ENCODE assay signal across 24 cellular contexts in the genomic region with DNA sequence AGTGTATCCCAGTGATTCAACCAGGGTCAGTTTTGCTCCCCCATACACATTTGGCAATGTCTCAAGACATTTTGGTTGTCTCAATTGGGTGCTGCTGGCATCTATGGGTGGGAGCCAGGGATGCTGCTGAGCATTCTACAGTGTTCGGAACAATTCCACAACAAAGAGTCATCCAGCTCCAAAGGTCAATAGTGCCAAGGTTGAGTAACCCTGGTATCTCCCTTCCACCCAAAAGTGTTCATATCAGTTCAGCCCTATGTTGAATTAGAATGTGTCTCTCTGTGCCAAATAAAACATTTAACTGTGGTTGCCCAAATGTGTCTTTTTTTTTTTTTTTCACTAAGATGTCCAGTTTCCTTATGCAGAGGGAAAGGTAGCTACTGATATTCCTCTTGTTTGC.
"Had no signal": no experiment of that assay in that cellular context is flagged by ENCODE, and none has a peak within 500 bp of the region (broad histone marks: within the 10 kb centered on the region; RNA-seq: fewer than 3 reads in every experiment).

No MANE protein-coding gene starts in this region.

- H3K4me3 ChIP-seq: Peyer's patch had no signal

- H3K36me3 ChIP-seq: Peyer's patch had no signal

- H3K27ac Mint-ChIP-seq: activated CD4-positive, alpha-beta memory T cell treated with anti-CD3 and anti-CD28 coated beads, Interleukin-2, amount 10 ng/mL, durations not matched to agents 7 days and 5 days; activated CD4-positive, alpha-beta T cell treated with anti-CD3 and anti-CD28 coated beads for 36 hours; activated naive CD4-positive, alpha-beta T cell treated with anti-CD3 and anti-CD28 coated beads, Interleukin-2, amount 50 U/mL, for 24 hours; activated T-helper 1 cell treated with anti-CD3 and anti-CD28 coated beads, Interleukin-12 subunit alpha, Interleukin-12 subunit beta, Interleukin-2, Interleukin-4 antibody, amounts not matched to agents 30 ng/mL and 10 ng/mL and 1 ng/mL, durations not matched to agents 14 hours and 24 hours and 36 hours; T-helper 17 cell had no signal

- H3K9me3 ChIP-seq: Peyer's patch had no signal

- H3K9ac ChIP-seq: KMS-11 had no signal

- H3K27ac ChIP-seq: KMS-11, Peyer's patch, VCaP had no signal

- H3K4me1 Mint-ChIP-seq: activated CD4-positive, alpha-beta memory T cell treated with anti-CD3 and anti-CD28 coated beads, Interleukin-2, amount 10 ng/mL, durations not matched to agents 7 days and 5 days; central memory CD8-positive, alpha-beta T cell had no signal

- H3K27me3 ChIP-seq: Peyer's patch had no signal

- ATAC-seq: activated CD4-positive, alpha-beta T cell treated with anti-CD3 and anti-CD28 coated beads for 36 hours; T-helper 17 cell had no signal

- H3K4me2 ChIP-seq: KMS-11 had no signal

- H3K4me3 Mint-ChIP-seq: activated CD4-positive, alpha-beta memory T cell treated with anti-CD3 and anti-CD28 coated beads, Interleukin-2, amount 10 ng/mL, durations not matched to agents 7 days and 5 days; activated CD4-positive, alpha-beta T cell treated with anti-CD3 and anti-CD28 coated beads for 36 hours; activated naive CD4-positive, alpha-beta T cell treated with anti-CD3 and anti-CD28 coated beads, Interleukin-2, amount 50 U/mL, for 24 hours; activated T-helper 1 cell treated with anti-CD3 and anti-CD28 coated beads, Interleukin-12 subunit alpha, Interleukin-12 subunit beta, Interleukin-2, Interleukin-4 antibody, amounts not matched to agents 30 ng/mL and 10 ng/mL and 1 ng/mL, durations not matched to agents 14 hours and 24 hours and 36 hours; central memory CD8-positive, alpha-beta T cell; T-helper 17 cell had no signal

- H3K27me3 Mint-ChIP-seq: activated CD4-positive, alpha-beta memory T cell treated with anti-CD3 and anti-CD28 coated beads, Interleukin-2, amount 10 ng/mL, durations not matched to agents 7 days and 5 days; activated CD4-positive, alpha-beta T cell treated with anti-CD3 and anti-CD28 coated beads for 36 hours; activated naive CD4-positive, alpha-beta T cell treated with anti-CD3 and anti-CD28 coated beads, Interleukin-2, amount 50 U/mL, for 24 hours; central memory CD8-positive, alpha-beta T cell; T-helper 17 cell had no signal

- H3K9me3 Mint-ChIP-seq: activated CD4-positive, alpha-beta memory T cell treated with anti-CD3 and anti-CD28 coated beads, Interleukin-2, amount 10 ng/mL, durations not matched to agents 7 days and 5 days; activated naive CD4-positive, alpha-beta T cell treated with anti-CD3 and anti-CD28 coated beads, Interleukin-2, amount 50 U/mL, for 24 hours; activated T-helper 1 cell treated with anti-CD3 and anti-CD28 coated beads, Interleukin-12 subunit alpha, Interleukin-12 subunit beta, Interleukin-2, Interleukin-4 antibody, amounts not matched to agents 30 ng/mL and 10 ng/mL and 1 ng/mL, durations not matched to agents 14 hours and 24 hours and 36 hours; central memory CD8-positive, alpha-beta T cell had no signal

- DNase-seq: activated CD4-positive, alpha-beta memory T cell treated with anti-CD3 and anti-CD28 coated beads, Interleukin-2, amount 10 ng/mL, durations not matched to agents 7 days and 5 days; activated CD4-positive, alpha-beta T cell treated with anti-CD3 and anti-CD28 coated beads for 36 hours; activated CD4-positive, alpha-beta T cell treated with anti-CD3 and anti-CD28 coated beads, Interleukin-2, amount 50 U/mL, for 1 hour; activated CD8-positive, alpha-beta memory T cell treated with anti-CD3 and anti-CD28 coated beads, Interleukin-2, amount 50 U/mL, for 48 hours; activated effector memory CD4-positive, alpha-beta T cell treated with Interleukin-2 at 50 U/mL for 16 hours; activated naive CD4-positive, alpha-beta T cell; activated T-cell treated with anti-CD3 and anti-CD28 coated beads, Interleukin-2, amount 50 U/mL, for 1 hour; aorta; MM.1S; NCI-H1105; NCI-H1436; NCI-H1694 treated with DMSO at 0.1 percent for 48 hours; NCI-H2029 treated with DMSO at 0.1 percent for 48 hours; NCI-H446; NCI-H524; Peyer's patch; SHP77 treated with DMSO at 0.1 percent for 48 hours; T-helper 17 cell; T-helper 9 cell had no signal

- H3K4me1 ChIP-seq: Peyer's patch had no signal

- H3K36me3 Mint-ChIP-seq: activated naive CD4-positive, alpha-beta T cell treated with anti-CD3 and anti-CD28 coated beads, Interleukin-2, amount 50 U/mL, for 24 hours had no signal
